Comparison of ENCODE assay signal across 23 cellular contexts in genomic region chr20:56827763-56828162, GRCh38.
DNase-seq lines count a peak whose midpoint lies in the region; ATAC-seq, FAIRE-seq and TF ChIP-seq lines count a peak whose summit lies in the region.
"Had no signal": no experiment of that assay in that cellular context is flagged by ENCODE, and none has a peak within 500 bp of the region (broad histone marks: within the 10 kb centered on the region; RNA-seq: fewer than 3 reads in every experiment).

No MANE protein-coding gene starts in this region.

- no peaks in the 10 kb centered on the region for H4K20me1 ChIP-seq in hepatocyte (ENCODE audit: insufficient read depth, poor library complexity, severe bottlenecking)
- H4K20me1 ChIP-seq: BLaER1 had no signal

- no peaks in the 10 kb centered on the region for H3K79me2 ChIP-seq in hepatocyte

- H3K9me2 ChIP-seq in hepatocyte (replicated peaks; ENCODE audit: insufficient read depth), result no peaks in the 10 kb centered on the region

- H3K4me3 ChIP-seq in adipocyte (ENCODE audit: low read length) (peak overlapping the region; percentile 62), hepatocyte (no peak overlapping the region)
- H3K4me3 ChIP-seq: BLaER1, left ventricle myocardium inferior, prostate gland, spleen, upper lobe of left lung had no signal

- no peak overlapping the region for H2AFZ ChIP-seq in hepatocyte

- peak overlapping the region; percentile 63 for H3K4me2 ChIP-seq in hepatocyte
- H3K4me2 ChIP-seq: BLaER1 had no signal

- FAIRE-seq in urothelium cell line (lab: Jason Lieb, UNC), result peak; percentile 13
- FAIRE-seq: GM18507 had no signal

- H3K9ac ChIP-seq in adipocyte (ENCODE audit: low read length), result peak overlapping the region; percentile 45
- H3K9ac ChIP-seq: BLaER1 had no signal

- peaks cover 29% of the 10 kb centered on the region for H3K27me3 ChIP-seq in adipocyte (replicated peaks; ENCODE audit: control insufficient read depth, insufficient read depth, low read length)
- peaks cover 20% of the 10 kb centered on the region for H3K27me3 ChIP-seq in hepatocyte
- H3K27me3 ChIP-seq: BLaER1 had no signal

- peak overlapping the region; percentile 72 for H3K27ac ChIP-seq in hepatocyte
- H3K27ac ChIP-seq: BLaER1, left ventricle myocardium inferior, spleen, upper lobe of left lung had no signal

- H3K4me1 ChIP-seq in adipocyte (ENCODE audit: control insufficient read depth, insufficient read depth, low read length), result peaks cover 22% of the 10 kb centered on the region
- H3K4me1 ChIP-seq in hepatocyte (ENCODE audit: insufficient read depth), result peaks cover 20% of the 10 kb centered on the region
- H3K4me1 ChIP-seq: left ventricle myocardium inferior, prostate gland, spleen, upper lobe of left lung had no signal

- no peak for TF ChIP-seq CTCF in hepatocyte (IDR thresholded peaks at IDR 0.05; ENCODE audit: poor library complexity)

- no peak for ATAC-seq in HG03565 (IDR thresholded peaks at IDR 0.05; ENCODE audit: unreplicated experiment)
- ATAC-seq: stimulated activated naive CD8-positive, alpha-beta T cell treated with anti-CD3 and anti-CD28 coated beads, Interleukin-15, amount 100 ng/mL, for 72 hours had no signal

- WGBS in hepatocyte (ENCODE audit: low lambda C conversion rate, missing lambda C conversion rate), result 60% methylated on average over 14 of the region's 14 CpGs

- H3K9me3 ChIP-seq in adipocyte (ENCODE audit: control insufficient read depth, low read length) (no peaks in the 10 kb centered on the region), hepatocyte (ENCODE audit: low read depth) (no peaks in the 10 kb centered on the region)
- H3K9me3 ChIP-seq: BLaER1, left ventricle myocardium inferior, prostate gland, spleen, upper lobe of left lung had no signal

- DNase-seq in NOMO-1 (lab: John Stamatoyannopoulos, UW; ENCODE audit: unreplicated experiment in 2 of 2), result peak; percentile 34 to 56
- no peak for DNase-seq in NOMO-1 treated with dmso at 0.1 percent for 144 hours (lab: John Stamatoyannopoulos, UW; ENCODE audit: unreplicated experiment)
- peak; percentile 12 for DNase-seq in adipocyte (ENCODE audit: low read depth)
- no peak for DNase-seq in hepatocyte (ENCODE audit: low spot score)
- no peak for DNase-seq in urothelium cell line (ENCODE audit: low spot score)
- DNase-seq in NCI-H2171 treated with DMSO at 0.1 percent for 48 hours (lab: John Stamatoyannopoulos, UW), result no peak
- no peak for DNase-seq in kidney tubule cell (ENCODE audit: low spot score)
- DNase-seq: 8988T; activated naive CD4-positive, alpha-beta T cell treated with anti-CD3 and anti-CD28 coated beads, Interleukin-2, amount 10 ng/mL, durations not matched to agents 7 days and 5 days; activated T-cell treated with anti-CD3 and anti-CD28 coated beads, Interleukin-2, amount 50 U/mL, for 48 hours; aorta; erythroblast; left ventricle myocardium inferior; NCI-H187; NCI-H226; spleen; stimulated activated CD4-positive, alpha-beta T cell treated with anti-CD3 and anti-CD28 coated beads, Interleukin-4, amount 100 ng/mL, for 24 hours; stimulated activated naive CD8-positive, alpha-beta T cell treated with anti-CD3 and anti-CD28 coated beads, Interleukin-15, amount 100 ng/mL, for 72 hours had no signal

- H3K36me3 ChIP-seq in adipocyte (ENCODE audit: control insufficient read depth, insufficient read depth, low read length, severe bottlenecking) (no peaks in the 10 kb centered on the region), hepatocyte (replicated peaks; ENCODE audit: insufficient read depth, low read depth) (no peaks in the 10 kb centered on the region)
- H3K36me3 ChIP-seq: BLaER1, left ventricle myocardium inferior, prostate gland, spleen, upper lobe of left lung had no signal

Comparison
In these comparisons a context has a peak if more than half of its experiments do, and no peak if none do; other contexts are left out.
1. DNase-seq: peak in NOMO-1 (2 of 2) and adipocyte (single experiment); none in NOMO-1 treated with dmso at 0.1 percent for 144 hours (single experiment), hepatocyte (single experiment), urothelium cell line (single experiment), NCI-H2171 treated with DMSO at 0.1 percent for 48 hours (single experiment) and kidney tubule cell (single experiment).